Comparison of ENCODE assay signal across 18 cellular contexts in the genomic region with DNA sequence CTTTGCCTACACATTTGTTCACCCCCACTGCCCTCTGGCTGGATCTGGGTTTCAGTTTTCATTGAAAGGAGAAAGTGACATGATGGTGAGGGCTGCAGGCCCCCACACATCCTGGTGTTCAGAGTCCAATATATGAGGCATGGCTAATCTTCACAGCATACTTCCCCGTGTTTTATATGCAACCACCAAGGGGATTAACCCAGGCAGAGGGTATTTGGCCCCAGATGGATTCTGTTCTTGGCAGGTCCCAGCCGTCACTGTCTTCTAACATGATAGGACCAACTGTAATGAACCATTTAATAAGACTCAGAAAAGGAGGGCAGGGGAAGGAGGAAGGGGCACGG. TPM values are rescaled to one million over a fixed set of nuclear protein-coding genes. Genes with fewer than 3 reads are reported as not detected.
DNase-seq lines count a peak whose midpoint lies in the region; ATAC-seq and TF ChIP-seq lines count a peak whose summit lies in the region.
"Had no signal": no experiment of that assay in that cellular context is flagged by ENCODE, and none has a peak within 500 bp of the region (broad histone marks: within the 10 kb centered on the region; RNA-seq: fewer than 3 reads in every experiment).

No MANE protein-coding gene starts in this region.

- H3K79me2 ChIP-seq in SK-N-SH (ENCODE audit: insufficient read depth): no peaks in the 10 kb centered on the region
- H3K79me2 ChIP-seq in mesendoderm (ENCODE audit: control insufficient read depth, insufficient read depth, low read length): no peaks in the 10 kb centered on the region

- TF ChIP-seq RAD21 in SK-N-SH (IDR thresholded peaks at IDR 0.05; ENCODE audit: low read length): no peak

- no peaks in the 10 kb centered on the region for H3K36me3 ChIP-seq in heart right ventricle
- no peaks in the 10 kb centered on the region for H3K36me3 ChIP-seq in SK-N-SH (replicated peaks in 1 of 2; ENCODE audit: control insufficient read depth in 1 of 2, insufficient read depth in 2 of 2, low read length in 1 of 2)
- H3K36me3 ChIP-seq in mesendoderm (ENCODE audit: control insufficient read depth, insufficient read depth, low read length): no peaks in the 10 kb centered on the region
- no peaks in the 10 kb centered on the region for H3K36me3 ChIP-seq in thoracic aorta
- no peaks in the 10 kb centered on the region for H3K36me3 ChIP-seq in HAP-1 (replicated peaks)
- H3K36me3 ChIP-seq: ovary had no signal

- H3K9me2 ChIP-seq in SK-N-SH: no peaks in the 10 kb centered on the region

- ATAC-seq in heart right ventricle (no peak), left ventricle myocardium superior (no peak), thoracic aorta (ENCODE audit: insufficient number of reproducible peaks, low FRiP score, low read depth) (no peak)
- ATAC-seq: CD8-positive, alpha-beta T cell; mucosa of descending colon; stimulated activated naive CD8-positive, alpha-beta T cell treated with anti-CD3 and anti-CD28 coated beads, Interleukin-15, amount 100 ng/mL, for 72 hours had no signal

- POLR2A ChIA-PET in SK-N-SH (lab: Yijun Ruan, JAX): interaction anchor here (1.3 kb wide), 1 partner anchor 12 kb away, joined by 5 read pairs; no protein-coding TSS in a partner anchor

- no peak overlapping the region for H2AK5ac ChIP-seq in mesendoderm (ENCODE audit: low read length)

- peak overlapping the region; percentile 57; the same call in 1 of the 2 replicates for H2AFZ ChIP-seq in SK-N-SH (ENCODE audit: low read depth)

- H3K4ac ChIP-seq in mesendoderm (ENCODE audit: low read depth, low read length): no peak overlapping the region

- no peak overlapping the region for H4K5ac ChIP-seq in mesendoderm (ENCODE audit: low read length)

- no peaks in the 10 kb centered on the region for H3K9me3 ChIP-seq in heart right ventricle
- H3K9me3 ChIP-seq in SK-N-SH: no peaks in the 10 kb centered on the region
- H3K9me3 ChIP-seq in thoracic aorta: no peaks in the 10 kb centered on the region
- no peaks in the 10 kb centered on the region for H3K9me3 ChIP-seq in HAP-1
- H3K9me3 ChIP-seq: esophagus muscularis mucosa, mucosa of descending colon, ovary had no signal

- H3K4me2 ChIP-seq in SK-N-SH (no peak overlapping the region), mesendoderm (ENCODE audit: low read length) (no peak overlapping the region)

- intact Hi-C loops in heart right ventricle (cut with DNase I): loop anchor here in 5 of 10 donors (2.0 to 10.0 kb wide), 5 partner anchors 48 to 105 kb away; no protein-coding TSS in a partner anchor
- intact Hi-C loops in left ventricle myocardium superior (cut with micrococcal nuclease): loop anchor here (10.0 kb wide), 1 partner anchor 85 kb away; no protein-coding TSS in a partner anchor

- peak overlapping the region; percentile 44 for H2BK5ac ChIP-seq in mesendoderm (ENCODE audit: low read length)

- peaks cover 0 to 59% (median 17%) of the 10 kb centered on the region in 9 donors for H3K4me1 ChIP-seq in heart right ventricle
- H3K4me1 ChIP-seq in SK-N-SH (ENCODE audit: control insufficient read depth in 1 of 2, insufficient read depth in 2 of 2, low read depth in 1 of 2, low read length in 1 of 2): peaks cover 7 to 13% of the 10 kb centered on the region in 2 experiments
- peaks cover 11% of the 10 kb centered on the region for H3K4me1 ChIP-seq in mesendoderm (ENCODE audit: control insufficient read depth, low read depth, low read length)
- peaks cover 15 to 48% of the 10 kb centered on the region in 2 donors for H3K4me1 ChIP-seq in thoracic aorta (ENCODE audit: control insufficient read depth in 1 of 2, low read depth in 2 of 2)
- peaks cover 7% of the 10 kb centered on the region for H3K4me1 ChIP-seq in HAP-1

- H3F3A ChIP-seq in SK-N-SH (replicated peaks; ENCODE audit: insufficient read depth): no peaks in the 10 kb centered on the region

- H2BK120ac ChIP-seq in mesendoderm (ENCODE audit: low read depth, low read length): no peak overlapping the region

- H2BK15ac ChIP-seq in mesendoderm (replicated peaks; ENCODE audit: low read depth): no peak overlapping the region

- H3K56ac ChIP-seq in mesendoderm (ENCODE audit: low read length): peak overlapping the region; percentile 71

- H3K27me3 ChIP-seq in heart right ventricle (peaks cover 0 to 43% (median 23%) of the 10 kb centered on the region in 7 donors), SK-N-SH (ENCODE audit: insufficient read depth) (no peaks in the 10 kb centered on the region), mesendoderm (ENCODE audit: insufficient read depth, low read length, poor library complexity) (no peaks in the 10 kb centered on the region), thoracic aorta (replicated peaks; ENCODE audit: insufficient read depth) (no peaks in the 10 kb centered on the region), HAP-1 (ENCODE audit: low read depth) (no peaks in the 10 kb centered on the region)
- H3K27me3 ChIP-seq: ovary had no signal

- 36 to 39% methylated on average over 3 of the region's 3 CpGs for WGBS in heart right ventricle, 2 donors
- 81% methylated on average over 3 of the region's 3 CpGs for WGBS in SK-N-SH (ENCODE audit: low lambda C conversion rate)
- WGBS in mesendoderm (ENCODE audit: extremely low coverage, insufficient coverage, low lambda C conversion rate): no CpG with 5 or more reads among the region's 3 CpGs

- in situ Hi-C loops in HAP-1 (cut with MboI; ENCODE audit: low sequenced_read_pairs): no loop called here

- H3K27ac ChIP-seq in heart right ventricle (peak overlapping the region; percentile 28 to 95 (median 92)), SK-N-SH (ENCODE audit: low read depth in 2 of 2, low read length in 1 of 2) (peak overlapping the region in 1 of 2 experiments; percentile 75; a peak in 2 of 4 replicates), mesendoderm (ENCODE audit: low read depth, low read length) (peak overlapping the region; percentile 45), thoracic aorta (peak overlapping the region; percentile 73 to 74)
- H3K27ac ChIP-seq: ovary had no signal

- H3K9ac ChIP-seq in SK-N-SH (no peak overlapping the region), mesendoderm (ENCODE audit: low read length) (no peak overlapping the region)

- no peak overlapping the region for H3K23ac ChIP-seq in mesendoderm (ENCODE audit: low read length)

- H4K20me1 ChIP-seq in SK-N-SH (ENCODE audit: insufficient read depth): no peaks in the 10 kb centered on the region

- no peak for TF ChIP-seq EP300 in SK-N-SH (IDR thresholded peaks at IDR 0.05; ENCODE audit: borderline replicate concordance in 1 of 2, low read depth in 1 of 2, low read length in 1 of 2)

- CTCF ChIA-PET in SK-N-SH (lab: Yijun Ruan, JAX): no interaction called here

- no peaks in the 10 kb centered on the region for H3K79me1 ChIP-seq in mesendoderm (ENCODE audit: low read length)

- DNase-seq in heart right ventricle: no peak
- no peak for DNase-seq in left ventricle myocardium superior
- DNase-seq in SK-N-SH: no peak
- no peak for DNase-seq in mesendoderm
- DNase-seq in thoracic aorta (ENCODE audit: low spot score): no peak
- no peak for DNase-seq in NCI-H1930 (lab: John Stamatoyannopoulos, UW)
- DNase-seq in HAP-1 (ENCODE audit: low spot score in 2 of 2): no peak
- DNase-seq in Kasumi-1 (lab: John Stamatoyannopoulos, UW): no peak
- DNase-seq: activated CD4-positive, alpha-beta T cell treated with anti-CD3 and anti-CD28 coated beads, Interleukin-2, amount 10 ng/mL, durations not matched to agents 7 days and 5 days; activated naive CD4-positive, alpha-beta T cell treated with Interleukin-2 at 50 U/mL for 16 hours; CD8-positive, alpha-beta T cell; mucosa of descending colon; NCI-H1092; NCI-H226; stimulated activated naive CD8-positive, alpha-beta T cell treated with anti-CD3 and anti-CD28 coated beads, Interleukin-15, amount 100 ng/mL, for 72 hours had no signal

- H3K18ac ChIP-seq in mesendoderm (ENCODE audit: low read length): no peak overlapping the region

- no peak overlapping the region for H4K8ac ChIP-seq in mesendoderm (ENCODE audit: low read depth, low read length)

- TF ChIP-seq CTCF in heart right ventricle (IDR thresholded peaks at IDR 0.05): no peak
- no peak for TF ChIP-seq CTCF in SK-N-SH (IDR thresholded peaks at IDR 0.05)
- no peak for TF ChIP-seq CTCF in thoracic aorta (IDR thresholded peaks at IDR 0.05)

- H3K4me3 ChIP-seq in heart right ventricle (peak overlapping the region in 1 of 10 donors; percentile 13), SK-N-SH (ENCODE audit: low read depth in 2 of 2, low read length in 1 of 2) (no peak overlapping the region; a peak in 1 of 4 replicates), mesendoderm (ENCODE audit: low read length) (no peak overlapping the region), thoracic aorta (no peak overlapping the region), HAP-1 (no peak overlapping the region)
- H3K4me3 ChIP-seq: esophagus muscularis mucosa, mucosa of descending colon, ovary had no signal

RNA-seq across cellular contexts. Expression of gene ACTC1, which starts 4.4 kb away (rescaled TPM):
- total RNA-seq in heart right ventricle (over 10,000 TPM in 8 of 10 donors, 1,000 to 10,000 TPM in 2; 8,176 to 17,444 (median 13,199) TPM), left ventricle myocardium superior (14,086 TPM), thoracic aorta (100 to 1,000 TPM in 1 of 2 donors, 10 to 100 TPM in 1; 47.7 to 125 TPM)
- polyA plus RNA-seq in heart right ventricle (1,000 to 10,000 TPM; 3,470 to 5,497 TPM), SK-N-SH (2012; rRNA removed) (not detected in 2 replicates)
- not detected in 2 replicates for polyA plus RNA-seq in SK-N-SH (2012; cell fraction: cytosol; rRNA removed)
- 0.01 TPM in 1 of 2 replicates, not detected in the other for polyA plus RNA-seq in SK-N-SH (2012; cell fraction: nucleus; rRNA removed)
- polyA plus RNA-seq in mesendoderm (2013, experiment 1 of 2): 164 TPM
- 168 TPM for polyA plus RNA-seq in mesendoderm (2013, experiment 2 of 2)
- total RNA-seq: activated CD4-positive, alpha-beta T cell treated with anti-CD3 and anti-CD28 coated beads, Interleukin-2, amount 10 ng/mL, durations not matched to agents 7 days and 5 days; CD8-positive, alpha-beta T cell had no signal

RNA-seq across cellular contexts. Expression of gene GJD2, which starts 45.0 kb away (rescaled TPM):
- total RNA-seq in heart right ventricle: under 1 TPM in 4 of 10 donors, not detected in 6; 0.07 to 0.13 (median 0.11) TPM
- under 1 TPM in 1 of 2 donors, not detected in 1; 0.01 TPM for polyA plus RNA-seq in heart right ventricle
- total RNA-seq in left ventricle myocardium superior: not detected
- polyA plus RNA-seq in SK-N-SH (2012; rRNA removed): not detected in 2 replicates
- polyA plus RNA-seq in SK-N-SH (2012; cell fraction: cytosol; rRNA removed): 0.04 TPM in 1 of 2 replicates, not detected in the other
- polyA plus RNA-seq in SK-N-SH (2012; cell fraction: nucleus; rRNA removed): 0.01 TPM in 1 of 2 replicates, not detected in the other
- 0.10 TPM for polyA plus RNA-seq in mesendoderm (2013, experiment 1 of 2)
- 0.15 TPM for polyA plus RNA-seq in mesendoderm (2013, experiment 2 of 2)
- not detected for total RNA-seq in thoracic aorta
- total RNA-seq: activated CD4-positive, alpha-beta T cell treated with anti-CD3 and anti-CD28 coated beads, Interleukin-2, amount 10 ng/mL, durations not matched to agents 7 days and 5 days; CD8-positive, alpha-beta T cell; esophagus muscularis mucosa; kidney; mucosa of descending colon; ovary had no signal
- polyA plus RNA-seq: ovary had no signal

Comparison
In these comparisons a context has a peak if more than half of its experiments do, and no peak if none do; other contexts are left out.
1. RNA of gene ACTC1, which starts 4.4 kb away (total RNA-seq): 14,086 TPM in left ventricle myocardium superior (single experiment) and 8,176 to 17,444 TPM in heart right ventricle; 47.7 to 125 TPM in thoracic aorta; every median in the first group is over 10 times any median in the second.